12 cellular contexts compared by ENCODE assay signal in genomic region chr12:101459642-101460346, GRCh38. TPM values are rescaled to one million over a fixed set of nuclear protein-coding genes. Genes with fewer than 3 reads are reported as not detected.
DNase-seq lines count a peak whose midpoint lies in the region; ATAC-seq, FAIRE-seq and TF ChIP-seq lines count a peak whose summit lies in the region.
"Had no signal": no experiment of that assay in that cellular context is flagged by ENCODE, and none has a peak within 500 bp of the region (broad histone marks: within the 10 kb centered on the region; RNA-seq: fewer than 3 reads in every experiment).

No MANE protein-coding gene starts in this region.

- TF ChIP-seq POLR2A in GM12892 (IDR thresholded peaks at IDR 0.05; ENCODE audit: low read depth, low read length), result no peak

- H3K27me3 ChIP-seq in right cardiac atrium (ENCODE audit: control insufficient read depth, insufficient read depth), result no peaks in the 10 kb centered on the region
- no peaks in the 10 kb centered on the region for H3K27me3 ChIP-seq in aorta (ENCODE audit: control insufficient read depth in 1 of 2, insufficient read depth in 2 of 2, low read length in 1 of 2)

- DNase-seq in left ventricle myocardium superior, result no peak
- no peak for DNase-seq in right cardiac atrium
- peak; percentile 13 for DNase-seq in OCI-M1 (lab: John Stamatoyannopoulos, UW)
- DNase-seq in fibroblast of peridontal ligament (ENCODE audit: extremely low read depth), result peak; percentile 33
- DNase-seq in aorta, result no peak
- DNase-seq in NCI-H1048 (lab: John Stamatoyannopoulos, UW), result no peak
- no peak for DNase-seq in activated CD4-positive, alpha-beta T cell treated with anti-CD3 and anti-CD28 coated beads for 48 hours
- no peak for DNase-seq in GM12892 (ENCODE audit: insufficient read length)
- DNase-seq: activated CD8-positive, alpha-beta memory T cell treated with anti-CD3 and anti-CD28 coated beads, Interleukin-2, amount 50 U/mL, for 48 hours; CD4-positive, CD25-positive, alpha-beta regulatory T cell; midbrain; stimulated activated CD4-positive, alpha-beta T cell treated with anti-CD3 and anti-CD28 coated beads, Interleukin-2, amount 100 ng/mL, for 48 hours had no signal

- H3K9me3 ChIP-seq in right cardiac atrium (ENCODE audit: control insufficient read depth, low read length), result no peaks in the 10 kb centered on the region
- peaks cover 3% of the 10 kb centered on the region for H3K9me3 ChIP-seq in aorta (ENCODE audit: control insufficient read depth, low read length)

- intact Hi-C loops in left ventricle myocardium superior (cut with micrococcal nuclease) (no loop called here), right cardiac atrium (cut with DNase I) (no loop called here), aorta (cut with DNase I) (no loop called here)

- H3K4me3 ChIP-seq in right cardiac atrium (ENCODE audit: low read length) (no peak overlapping the region), aorta (ENCODE audit: low read length in 2 of 2) (no peak overlapping the region)

- H3K4me1 ChIP-seq in right cardiac atrium (ENCODE audit: control insufficient read depth, insufficient read depth, low read length) (no peaks in the 10 kb centered on the region), aorta (ENCODE audit: control insufficient read depth in 1 of 2, insufficient read depth in 2 of 2, low read length in 2 of 2) (no peaks in the 10 kb centered on the region)

- FAIRE-seq in GM12892 (lab: Jason Lieb, UNC), result no peak

- no peaks in the 10 kb centered on the region for H3K36me3 ChIP-seq in aorta (ENCODE audit: control insufficient read depth in 1 of 2, insufficient read depth in 2 of 2, low read length in 1 of 2)

- ATAC-seq in left ventricle myocardium superior (peak; percentile 14), right cardiac atrium (no peak), aorta (ENCODE audit: low FRiP score) (peak; percentile 46)

- 39% methylated on average over 4 of the region's 4 CpGs for WGBS in right cardiac atrium
- WGBS in aorta, 2 donors, result 45 to 49% methylated on average over 4 of the region's 4 CpGs

- H3K27ac ChIP-seq in right cardiac atrium (ENCODE audit: low read length) (no peak overlapping the region), aorta (ENCODE audit: low read depth in 1 of 2, low read length in 2 of 2) (no peak overlapping the region)

RNA-seq across cellular contexts. Expression of gene SPIC, which starts 15.3 kb away (rescaled TPM):
- total RNA-seq in left ventricle myocardium superior (not detected), right cardiac atrium (not detected), aorta (under 1 TPM in 1 of 2 donors, not detected in 1; 0.33 TPM)
- polyA plus RNA-seq in right cardiac atrium (not detected), aorta (not detected)
- polyA plus RNA-seq in GM12892 (2012; ENCODE audit: missing spikeins), result not detected
- total RNA-seq: CD4-positive, CD25-positive, alpha-beta regulatory T cell had no signal
- polyA plus RNA-seq: CD4-positive, CD25-positive, alpha-beta regulatory T cell had no signal

RNA-seq across cellular contexts. Expression of gene ARL1, which starts 52.2 kb away (rescaled TPM):
- total RNA-seq in left ventricle myocardium superior, result 104 TPM
- total RNA-seq in right cardiac atrium, result 100 to 1,000 TPM in 3 of 4 donors, 10 to 100 TPM in 1; 85.0 to 114 (median 104) TPM
- 45.7 TPM for polyA plus RNA-seq in right cardiac atrium
- 10 to 100 TPM; 93.4 to 94.0 TPM for total RNA-seq in aorta
- polyA plus RNA-seq in aorta, result 10 to 100 TPM; 38.9 to 58.6 TPM
- 77.4 TPM for polyA plus RNA-seq in GM12892 (2012; ENCODE audit: missing spikeins)

Comparison
In these comparisons a context has a peak if more than half of its experiments do, and no peak if none do; other contexts are left out.
1. ATAC-seq: peak in left ventricle myocardium superior (single experiment) and aorta (single experiment); none in right cardiac atrium (0 of 2).
2. DNase-seq: peak in OCI-M1 (single experiment) and fibroblast of peridontal ligament (single experiment); none in left ventricle myocardium superior (single experiment), right cardiac atrium (0 of 3), aorta (0 of 2), NCI-H1048 (single experiment), activated CD4-positive, alpha-beta T cell treated with anti-CD3 and anti-CD28 coated beads for 48 hours (single experiment) and GM12892 (single experiment).